12 cellular contexts compared by ENCODE assay signal in the genomic region with DNA sequence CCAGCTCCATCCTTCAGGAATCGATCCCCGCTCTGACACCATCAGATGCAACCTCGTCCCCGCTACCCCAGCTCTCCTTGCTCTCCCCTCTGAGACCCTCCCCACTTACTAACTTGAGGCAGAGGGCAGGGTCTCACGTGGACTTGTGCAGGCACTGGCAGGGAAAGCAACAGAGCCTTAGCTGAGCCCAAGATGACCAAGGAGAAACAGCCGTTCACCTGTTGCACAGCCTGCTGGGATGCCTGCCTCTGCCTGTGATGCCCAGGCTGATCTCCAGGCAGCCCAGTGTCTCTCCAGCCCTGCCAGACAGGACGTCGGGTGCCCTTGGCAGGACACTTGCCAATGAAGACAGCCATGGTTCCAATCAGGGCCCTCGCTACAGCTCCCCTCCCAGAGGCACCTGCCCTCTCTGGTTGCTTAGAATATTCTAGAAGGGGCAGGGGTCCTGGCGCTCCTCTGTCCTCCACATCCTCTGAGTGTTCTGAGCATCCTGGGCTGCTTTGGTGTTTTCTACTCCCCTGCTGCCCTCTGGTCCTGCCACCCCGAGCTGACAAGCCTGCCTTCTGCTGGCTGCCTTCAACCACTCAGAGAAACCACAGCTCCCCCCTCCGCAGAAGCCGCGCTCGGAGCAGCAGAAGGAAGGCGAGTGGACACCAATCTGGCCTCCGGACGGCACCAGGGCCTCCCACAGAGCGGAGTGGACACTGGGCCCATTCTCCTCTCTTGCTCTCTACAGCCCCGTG. TPM values are rescaled to one million over a fixed set of nuclear protein-coding genes. Genes with fewer than 3 reads are reported as not detected.
DNase-seq lines count a peak whose midpoint lies in the region; ATAC-seq and TF ChIP-seq lines count a peak whose summit lies in the region.
"Had no signal": no experiment of that assay in that cellular context is flagged by ENCODE, and none has a peak within 500 bp of the region (broad histone marks: within the 10 kb centered on the region; RNA-seq: fewer than 3 reads in every experiment).

No MANE protein-coding gene starts in this region.

- peaks cover 18% of the 10 kb centered on the region for H3K36me3 Mint-ChIP-seq in HFFc6 (ENCODE audit: low read depth)

- H3K27ac ChIP-seq in esophagus squamous epithelium (peak overlapping the region in 3 of 4 donors; percentile 52 to 62 (median 61)), muscle layer of duodenum (ENCODE audit: low read length) (peak overlapping the region; percentile 14), stomach smooth muscle (ENCODE audit: low read length) (no peak overlapping the region)
- H3K27ac ChIP-seq: C4-2B had no signal

- no peak for ATAC-seq in activated CD4-positive, CD25-positive, alpha-beta regulatory T cell treated with anti-CD3 and anti-CD28 coated beads, Interleukin-2, amount 50 U/mL, for 24 hours

- H3K27ac Mint-ChIP-seq in HFFc6: peak overlapping the region; percentile 28; the same call in 1 of the 2 replicates
- H3K27ac Mint-ChIP-seq: stimulated activated naive CD8-positive, alpha-beta T cell treated with anti-CD3 and anti-CD28 coated beads, Interleukin-15, Interleukin-2, amounts not matched to agents 100 ng/mL and 50 ng/mL, for 24 hours had no signal

- H3K9me3 ChIP-seq in esophagus squamous epithelium (no peaks in the 10 kb centered on the region), muscle layer of duodenum (ENCODE audit: control insufficient read depth in 1 of 2, low read length in 2 of 2) (no peaks in the 10 kb centered on the region), stomach smooth muscle (ENCODE audit: control insufficient read depth in 2 of 2, low read length in 2 of 2) (no peaks in the 10 kb centered on the region)

- no peak overlapping the region for H3K4me3 ChIP-seq in esophagus squamous epithelium
- no peak overlapping the region for H3K4me3 ChIP-seq in muscle layer of duodenum (ENCODE audit: low read depth in 1 of 2, low read length in 2 of 2)
- H3K4me3 ChIP-seq in stomach smooth muscle (ENCODE audit: low read length in 2 of 2): peak overlapping the region in 1 of 2 donors; percentile 47

- H3K36me3 ChIP-seq in esophagus squamous epithelium (peaks cover 0 to 5% (median 0%) of the 10 kb centered on the region in 3 donors), muscle layer of duodenum (ENCODE audit: control insufficient read depth in 1 of 2, insufficient read depth in 2 of 2, low read length in 2 of 2) (peaks cover 4 to 16% of the 10 kb centered on the region in 2 donors), stomach smooth muscle (ENCODE audit: control insufficient read depth in 2 of 2, insufficient read depth in 2 of 2, low read length in 2 of 2) (peaks cover 14% of the 10 kb centered on the region in 2 donors)

- H3K27me3 ChIP-seq in esophagus squamous epithelium (no peaks in the 10 kb centered on the region), muscle layer of duodenum (ENCODE audit: low read depth, low read length) (no peaks in the 10 kb centered on the region), stomach smooth muscle (ENCODE audit: control insufficient read depth in 1 of 2, insufficient read depth in 2 of 2, low read length in 2 of 2) (no peaks in the 10 kb centered on the region)

- peaks cover 14% of the 10 kb centered on the region; the same call in 1 of the 2 replicates for H3K4me1 Mint-ChIP-seq in HFFc6 (ENCODE audit: low read depth)

- 70 to 78% methylated on average over 8 to 9 of the region's 20 CpGs for WGBS in esophagus squamous epithelium, 2 donors

- peak overlapping the region; percentile 5 to 26 for H3K9ac ChIP-seq in stomach smooth muscle (ENCODE audit: low read length in 2 of 2)

- TF ChIP-seq CTCF in HFFc6 (IDR thresholded peaks at IDR 0.05) (no peak), esophagus squamous epithelium (IDR thresholded peaks at IDR 0.05) (no peak)

- H3K4me3 Mint-ChIP-seq in HFFc6: no peak overlapping the region
- H3K4me3 Mint-ChIP-seq: stimulated activated naive CD8-positive, alpha-beta T cell treated with anti-CD3 and anti-CD28 coated beads, Interleukin-15, Interleukin-2, amounts not matched to agents 100 ng/mL and 50 ng/mL, for 24 hours had no signal

- DNase-seq in HFFc6 (no peak), esophagus squamous epithelium (lab: John Stamatoyannopoulos, UW) (no peak), AG08395 (ENCODE audit: low spot score) (no peak), AG08396 (ENCODE audit: low spot score) (no peak), epidermal melanocyte (ENCODE audit: insufficient read length, low spot score) (no peak)
- DNase-seq: activated gamma-delta T cell, NCI-H1436 treated with DMSO at 0.1 percent for 48 hours had no signal

- intact Hi-C loops in esophagus squamous epithelium (cut with DNase I): no loop called here

- TF ChIP-seq POLR2A in esophagus squamous epithelium (IDR thresholded peaks at IDR 0.05): no peak

- no peaks in the 10 kb centered on the region for H3K9me3 Mint-ChIP-seq in HFFc6
- H3K9me3 Mint-ChIP-seq: stimulated activated naive CD8-positive, alpha-beta T cell treated with anti-CD3 and anti-CD28 coated beads, Interleukin-15, Interleukin-2, amounts not matched to agents 100 ng/mL and 50 ng/mL, for 24 hours had no signal

- peaks cover 1% of the 10 kb centered on the region for H3K27me3 Mint-ChIP-seq in HFFc6 (ENCODE audit: insufficient read depth)
- H3K27me3 Mint-ChIP-seq: stimulated activated naive CD8-positive, alpha-beta T cell treated with anti-CD3 and anti-CD28 coated beads, Interleukin-15, Interleukin-2, amounts not matched to agents 100 ng/mL and 50 ng/mL, for 24 hours had no signal

- H3K4me1 ChIP-seq in esophagus squamous epithelium (peaks cover 9 to 89% (median 68%) of the 10 kb centered on the region in 3 donors), muscle layer of duodenum (ENCODE audit: control insufficient read depth in 1 of 2, insufficient read depth in 2 of 2, low read length in 2 of 2) (peaks cover 13 to 83% of the 10 kb centered on the region in 2 donors), stomach smooth muscle (ENCODE audit: control insufficient read depth, insufficient read depth, low read length) (peaks cover 81% of the 10 kb centered on the region)

RNA-seq across cellular contexts. Expression of a gene that starts 6.7 kb away (rescaled TPM):
- total RNA-seq in HFFc6 (2021; fragmentation: NEBNext Ultra II Directional; extraction: Animal tissue kit (Norgen Biotek cat#: 25700)): 1 to 10 TPM in 4 of 6 experiments, under 1 TPM in 2; 0.85 to 2.7 (median 1.6) TPM
- 1 to 10 TPM in 2 of 4 donors, under 1 TPM in 2; 0.42 to 6.9 (median 1.1) TPM for total RNA-seq in esophagus squamous epithelium

RNA-seq across cellular contexts. Expression of a gene that starts 28.9 kb away (rescaled TPM):
- total RNA-seq in HFFc6 (2021; fragmentation: NEBNext Ultra II Directional; extraction: Animal tissue kit (Norgen Biotek cat#: 25700)): 100 to 1,000 TPM; 547 to 705 (median 601) TPM
- total RNA-seq in esophagus squamous epithelium: 100 to 1,000 TPM in 1 of 4 donors, 10 to 100 TPM in 2, 1 to 10 TPM in 1; 6.1 to 154 (median 28.2) TPM

RNA-seq across cellular contexts. Expression of a gene that starts 55.6 kb away (rescaled TPM):
- 10 to 100 TPM; 43.6 to 50.3 (median 46.2) TPM for total RNA-seq in HFFc6 (2021; fragmentation: NEBNext Ultra II Directional; extraction: Animal tissue kit (Norgen Biotek cat#: 25700))
- 10 to 100 TPM; 13.2 to 38.9 (median 22.4) TPM for total RNA-seq in esophagus squamous epithelium
